In the genomic region with DNA sequence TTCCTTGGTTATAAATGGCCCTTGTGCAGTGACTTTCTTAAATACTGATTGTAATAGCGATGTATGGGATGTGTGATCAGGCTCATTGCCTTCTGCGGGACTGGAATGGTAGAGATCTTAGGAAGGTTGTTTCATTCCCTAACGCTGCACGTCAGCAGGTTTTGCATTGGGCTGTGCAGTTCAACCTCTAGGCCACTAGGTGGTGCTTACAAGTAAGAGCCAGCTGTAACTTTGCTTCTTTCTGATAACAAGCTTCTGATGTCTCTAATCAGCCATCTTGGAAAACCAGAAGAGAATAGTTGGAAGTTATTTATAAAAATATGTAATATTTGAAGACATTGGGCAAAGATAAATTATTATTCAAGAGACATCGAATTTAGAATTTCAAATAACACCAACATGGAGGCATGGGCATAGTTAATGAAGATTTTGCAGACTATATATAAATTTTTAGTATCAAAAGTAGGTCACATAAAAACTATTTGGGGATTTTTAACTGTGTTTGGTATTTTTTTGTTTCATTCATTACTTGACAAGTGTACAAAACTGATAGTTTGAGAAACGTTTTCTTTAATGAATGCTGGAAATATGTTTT, we compare ENCODE assay signal across 8 cellular contexts.
DNase-seq lines count a peak whose midpoint lies in the region; ATAC-seq and TF ChIP-seq lines count a peak whose summit lies in the region.

No MANE protein-coding gene starts in this region.

- H3K4me3 ChIP-seq in brain microvascular endothelial cell (ENCODE audit: low read depth, low read length), result no peak overlapping the region
- no peak overlapping the region for H3K4me3 ChIP-seq in lower lobe of right lung

- H3K27ac ChIP-seq in brain microvascular endothelial cell (no peak overlapping the region), lower lobe of right lung (no peak overlapping the region)

- intact Hi-C loops in lower lobe of right lung (cut with DNase I), result no loop called here

- H3K27me3 ChIP-seq in brain microvascular endothelial cell (replicated peaks) (no peaks in the 10 kb centered on the region), lower lobe of right lung (ENCODE audit: low read depth) (no peaks in the 10 kb centered on the region)

- ATAC-seq in HG03039 (IDR thresholded peaks at IDR 0.05; ENCODE audit: unreplicated experiment) (peak; percentile 77), lower lobe of right lung (peak; percentile 46 to 53)

- H3K36me3 ChIP-seq in brain microvascular endothelial cell (replicated peaks) (no peaks in the 10 kb centered on the region), lower lobe of right lung (no peaks in the 10 kb centered on the region)

- peak; percentile 84 for TF ChIP-seq CTCF in GM13977 (IDR thresholded peaks at IDR 0.05; ENCODE audit: extremely low read depth, insufficient read depth, missing control alignments)
- peak; percentile 93 for TF ChIP-seq CTCF in brain microvascular endothelial cell (IDR thresholded peaks at IDR 0.05; ENCODE audit: low read depth, low read length, missing control alignments)
- TF ChIP-seq CTCF in lower lobe of right lung (IDR thresholded peaks at IDR 0.05), result peak; percentile 66

- no peaks in the 10 kb centered on the region for H3K9me3 ChIP-seq in lower lobe of right lung

- DNase-seq in AG20443 (ENCODE audit: low spot score) (peak; percentile 8), GM13977 (ENCODE audit: low spot score) (peak; percentile 32), NCI-H460 (ENCODE audit: extremely low read depth, low read depth) (peak; percentile 8), brain microvascular endothelial cell (peak; percentile 51), lower lobe of right lung (no peak), 8988T (no peak)
- DNase-seq in effector CD8-positive, alpha-beta T cell (lab: John Stamatoyannopoulos, UW), result no peak

- in situ Hi-C loops in GM13977 (cut with MboI; ENCODE audit: low pct_unique_long_range_greater_than_20kb, low sequenced_read_pairs, unreplicated experiment), result no loop called here
- in situ Hi-C loops in brain microvascular endothelial cell (cut with HindIII; ENCODE audit: low pct_ligation_motif_present, low sequenced_read_pairs), result no loop called here

- no peaks in the 10 kb centered on the region for H3K4me1 ChIP-seq in lower lobe of right lung

Comparison
In these comparisons a context has a peak if more than half of its experiments do, and no peak if none do; other contexts are left out.
1. DNase-seq: peak in AG20443 (single experiment), GM13977 (single experiment), NCI-H460 (single experiment) and brain microvascular endothelial cell (single experiment); none in lower lobe of right lung (single experiment), 8988T (single experiment) and effector CD8-positive, alpha-beta T cell (single experiment).
2. Peak in every context shown above with its lines, with median percentiles within 50 percentile points of each other: CTCF ChIP-seq.